Comparison of ENCODE assay signal across 1 cellular context in genomic region chr22:26322179-26322905, GRCh38.
TF ChIP-seq lines count a peak whose summit lies in the region.

No MANE protein-coding gene starts in this region.

TF ChIP-seq in HepG2, 621 proteins besides CTCF, POLR2A, EP300 and RAD21 (continued from another document):
- TF ChIP-seq TFE3 (CRISPR knock-in tag; IDR thresholded peaks at IDR 0.05): no peak
TF ChIP-seq in HepG2: peak in this region for 1.
